Comparison of ENCODE assay signal across 27 cellular contexts in the genomic region with DNA sequence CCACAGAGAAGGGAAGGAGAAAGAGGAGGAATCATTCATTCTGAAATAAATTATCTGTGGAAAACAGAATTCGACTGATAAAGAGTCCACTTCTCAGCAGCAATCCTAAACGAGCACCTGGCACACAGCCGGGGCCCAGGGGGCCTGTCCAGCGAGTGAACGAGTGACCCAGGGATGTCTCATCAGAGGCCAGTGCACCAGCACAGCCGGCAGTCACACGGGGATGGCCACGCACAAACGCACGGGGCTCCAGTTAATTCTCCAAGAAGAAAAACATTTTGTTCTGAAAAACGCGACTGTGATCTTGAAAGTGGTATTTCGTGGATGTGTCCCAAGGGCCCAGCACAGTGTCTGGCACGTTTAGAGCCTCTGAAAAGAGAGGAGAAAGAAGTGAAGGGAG.
"Had no signal": no experiment of that assay in that cellular context is flagged by ENCODE, and none has a peak within 500 bp of the region (broad histone marks: within the 10 kb centered on the region; RNA-seq: fewer than 3 reads in every experiment).

No MANE protein-coding gene starts in this region.

- H3K4me2 ChIP-seq: KMS-11 had no signal

- H3K4me1 ChIP-seq: ascending aorta, body of pancreas had no signal

- H3K27ac ChIP-seq: ascending aorta, body of pancreas, KMS-11, SK-N-MC had no signal

- H3K9me3 Mint-ChIP-seq: activated B cell treated with CpG ODN at 0.5 μM for 24 hours; activated CD4-positive, alpha-beta T cell treated with anti-CD3 and anti-CD28 coated beads, Interleukin-2, amount 10 ng/mL, durations not matched to agents 24 days and 14 days; activated naive CD4-positive, alpha-beta T cell treated with anti-CD3 and anti-CD28 coated beads, Interleukin-2, amount 50 U/mL, for 72 hours; activated naive CD8-positive, alpha-beta T cell treated with anti-CD3 and anti-CD28 coated beads, Interleukin-2, amount 50 U/mL, for 24 hours; T-cell had no signal

- H3K4me3 Mint-ChIP-seq: activated B cell treated with CpG ODN at 0.5 μM for 24 hours; activated CD4-positive, alpha-beta T cell treated with anti-CD3 and anti-CD28 coated beads, Interleukin-2, amount 10 ng/mL, durations not matched to agents 24 days and 14 days; activated naive CD8-positive, alpha-beta T cell treated with anti-CD3 and anti-CD28 coated beads, Interleukin-2, amount 50 U/mL, for 24 hours; T-cell had no signal

- H3K9me3 ChIP-seq: ascending aorta, body of pancreas had no signal

- ATAC-seq: activated naive CD4-positive, alpha-beta T cell treated with anti-CD3 and anti-CD28 coated beads, Interleukin-2, amount 50 U/mL, for 72 hours; activated naive CD8-positive, alpha-beta T cell treated with anti-CD3 and anti-CD28 coated beads, Interleukin-2, amount 50 U/mL, for 24 hours; body of pancreas; Panc1; Right ventricle myocardium inferior; T-cell had no signal

- H3K36me3 ChIP-seq: ascending aorta had no signal

- H3K27ac Mint-ChIP-seq: activated B cell treated with CpG ODN at 0.5 μM for 24 hours; activated CD4-positive, alpha-beta T cell treated with anti-CD3 and anti-CD28 coated beads, Interleukin-2, amount 10 ng/mL, durations not matched to agents 24 days and 14 days; activated naive CD4-positive, alpha-beta T cell treated with anti-CD3 and anti-CD28 coated beads, Interleukin-2, amount 50 U/mL, for 72 hours; activated naive CD8-positive, alpha-beta T cell treated with anti-CD3 and anti-CD28 coated beads, Interleukin-2, amount 50 U/mL, for 24 hours; T-cell had no signal

- H3K9ac ChIP-seq: KMS-11 had no signal

- DNase-seq: activated B cell treated with CpG ODN at 0.5 μM for 24 hours; activated CD4-positive, alpha-beta T cell treated with anti-CD3 and anti-CD28 coated beads for 1 hour; activated CD4-positive, alpha-beta T cell treated with anti-CD3 and anti-CD28 coated beads, Interleukin-2, amount 10 ng/mL, durations not matched to agents 24 days and 14 days; activated CD4-positive, alpha-beta T cell treated with anti-CD3 and anti-CD28 coated beads, Interleukin-2, amount 50 U/mL, for 48 hours; activated naive CD4-positive, alpha-beta T cell treated with Interleukin-2 at 50 U/mL for 16 hours; activated naive CD8-positive, alpha-beta T cell treated with anti-CD3 and anti-CD28 coated beads, Interleukin-2, amount 50 U/mL, for 24 hours; activated T-cell treated with anti-CD3 and anti-CD28 coated beads, Interleukin-2, amount 50 U/mL, for 1 hour; amniotic stem cell; NCI-H1092; NCI-H1417; NCI-H1930; NCI-H2171; NCI-H226; NCI-H526; NCI-H774; OCI-M1; RPMI8226; T-helper 2 cell; T1000 had no signal

- H3K36me3 Mint-ChIP-seq: T-cell had no signal

- H3K4me3 ChIP-seq: ascending aorta, body of pancreas, SK-N-MC had no signal
